Comparison of ENCODE assay signal across 33 cellular contexts in the genomic region with DNA sequence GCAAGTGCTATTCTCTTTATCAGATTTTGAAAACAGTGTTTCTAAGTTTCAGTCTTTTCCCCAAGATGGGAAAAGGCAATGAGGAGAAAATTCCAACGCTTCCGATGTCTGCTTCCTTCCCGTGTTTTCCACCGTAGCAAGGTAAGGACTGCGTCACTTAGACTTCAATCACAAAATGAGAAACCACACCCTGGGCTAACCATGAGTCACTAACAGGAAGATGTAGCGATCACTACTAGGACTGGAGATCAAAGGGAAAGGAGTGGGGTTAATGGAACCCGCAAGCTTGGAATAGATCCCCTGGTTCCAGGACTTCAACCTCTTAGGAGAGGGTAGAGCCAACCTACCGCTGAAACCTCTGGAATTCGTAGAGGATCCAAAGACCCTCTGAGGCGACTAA.
"Had no signal": no experiment of that assay in that cellular context is flagged by ENCODE, and none has a peak within 500 bp of the region (broad histone marks: within the 10 kb centered on the region; RNA-seq: fewer than 3 reads in every experiment).

No MANE protein-coding gene starts in this region.

- H3K36me3 Mint-ChIP-seq: activated naive CD4-positive, alpha-beta T cell treated with anti-CD3 and anti-CD28 coated beads, Interleukin-2, amount 50 U/mL, for 24 hours; activated naive CD8-positive, alpha-beta T cell treated with anti-CD3 and anti-CD28 coated beads, Interleukin-2, amount 10 ng/mL, durations not matched to agents 7 days and 5 days had no signal

- H3K27me3 ChIP-seq: ascending aorta, cardiac muscle cell, colonic mucosa, Peyer's patch had no signal

- H3K4me1 Mint-ChIP-seq: activated CD4-positive, alpha-beta T cell treated with anti-CD3 and anti-CD28 coated beads, Interleukin-2, amount 10 ng/mL, durations not matched to agents 24 days and 14 days; activated naive CD4-positive, alpha-beta T cell treated with anti-CD3 and anti-CD28 coated beads, Interleukin-2, amount 50 U/mL, for 24 hours; activated naive CD8-positive, alpha-beta T cell treated with anti-CD3 and anti-CD28 coated beads, Interleukin-2, amount 10 ng/mL, durations not matched to agents 7 days and 5 days; activated T-helper 17 cell treated with anti-CD3 and anti-CD28 coated beads, Interleukin-2, amount 50 U/mL, for 72 hours; central memory CD8-positive, alpha-beta T cell had no signal

- H3K27ac ChIP-seq: ascending aorta, cardiac muscle cell, colonic mucosa, Peyer's patch, RWPE1 had no signal

- H3K27ac Mint-ChIP-seq: activated CD4-positive, alpha-beta T cell treated with anti-CD3 and anti-CD28 coated beads, Interleukin-2, amount 10 ng/mL, durations not matched to agents 24 days and 14 days; activated CD8-positive, alpha-beta T cell treated with anti-CD3 and anti-CD28 coated beads for 36 hours; activated naive CD4-positive, alpha-beta T cell treated with anti-CD3 and anti-CD28 coated beads, Interleukin-2, amount 50 U/mL, for 24 hours; activated naive CD8-positive, alpha-beta T cell treated with anti-CD3 and anti-CD28 coated beads, Interleukin-2, amount 10 ng/mL, durations not matched to agents 7 days and 5 days; activated T-cell treated with anti-CD3 and anti-CD28 coated beads, Interleukin-2, amount 50 U/mL, for 72 hours; activated T-helper 17 cell treated with anti-CD3 and anti-CD28 coated beads, Interleukin-2, amount 50 U/mL, for 72 hours had no signal

- H3K4me3 Mint-ChIP-seq: activated CD4-positive, alpha-beta T cell treated with anti-CD3 and anti-CD28 coated beads, Interleukin-2, amount 10 ng/mL, durations not matched to agents 24 days and 14 days; activated CD8-positive, alpha-beta T cell treated with anti-CD3 and anti-CD28 coated beads for 36 hours; activated naive CD4-positive, alpha-beta T cell treated with anti-CD3 and anti-CD28 coated beads, Interleukin-2, amount 50 U/mL, for 24 hours; activated naive CD8-positive, alpha-beta T cell treated with anti-CD3 and anti-CD28 coated beads, Interleukin-2, amount 10 ng/mL, durations not matched to agents 7 days and 5 days; activated T-cell treated with anti-CD3 and anti-CD28 coated beads, Interleukin-2, amount 50 U/mL, for 72 hours; activated T-helper 17 cell treated with anti-CD3 and anti-CD28 coated beads, Interleukin-2, amount 50 U/mL, for 72 hours; central memory CD8-positive, alpha-beta T cell had no signal

- ATAC-seq: activated CD8-positive, alpha-beta T cell treated with anti-CD3 and anti-CD28 coated beads for 36 hours; activated T-cell treated with anti-CD3 and anti-CD28 coated beads, Interleukin-2, amount 50 U/mL, for 72 hours; activated T-helper 17 cell treated with anti-CD3 and anti-CD28 coated beads, Interleukin-2, amount 50 U/mL, for 72 hours; PC-3; Right ventricle myocardium inferior; SK-N-SH treated with all-trans-retinoic acid at 6 μM for 48 hours had no signal

- H3K4me1 ChIP-seq: ascending aorta, colonic mucosa, Peyer's patch had no signal

- DNase-seq: activated CD4-positive, alpha-beta T cell treated with anti-CD3 and anti-CD28 coated beads, Interleukin-2, amount 10 ng/mL, durations not matched to agents 24 days and 14 days; activated CD4-positive, alpha-beta T cell treated with anti-CD3 and anti-CD28 coated beads, Interleukin-2, amount 50 U/mL, for 4 hours; activated CD8-positive, alpha-beta T cell treated with anti-CD3 and anti-CD28 coated beads for 36 hours; activated effector memory CD4-positive, alpha-beta T cell treated with anti-CD3 and anti-CD28 coated beads, Interleukin-2, amount 50 U/mL, for 16 hours; activated naive CD4-positive, alpha-beta T cell; activated naive CD8-positive, alpha-beta T cell treated with anti-CD3 and anti-CD28 coated beads, Interleukin-2, amount 10 ng/mL, durations not matched to agents 7 days and 5 days; activated T-cell treated with anti-CD3 and anti-CD28 coated beads, Interleukin-2, amount 50 U/mL, for 1 hour; activated T-cell treated with anti-CD3 and anti-CD28 coated beads, Interleukin-2, amount 50 U/mL, for 72 hours; amygdala; colonic mucosa; NCI-H1048; NCI-H1105 treated with DMSO at 0.1 percent for 48 hours; NCI-H1436; NCI-H1694; NCI-H1930; NCI-H345; NCI-H526; NCI-H748 treated with DMSO at 0.1 percent for 48 hours; NK-92 treated with Interleukin-12 subunit alpha and Interleukin-12 subunit beta, amount 100 ng/mL, for 24 hours; PC-3; Peyer's patch; SIG-M5; T-helper 1 cell; T-helper 2 cell; T-helper 9 cell had no signal

- H3K36me3 ChIP-seq: ascending aorta, cardiac muscle cell, colonic mucosa, Peyer's patch had no signal

- H3K4me3 ChIP-seq: ascending aorta, cardiac muscle cell, colonic mucosa, Peyer's patch had no signal

- H3K27me3 Mint-ChIP-seq: activated CD4-positive, alpha-beta T cell treated with anti-CD3 and anti-CD28 coated beads, Interleukin-2, amount 10 ng/mL, durations not matched to agents 24 days and 14 days; activated CD8-positive, alpha-beta T cell treated with anti-CD3 and anti-CD28 coated beads for 36 hours; activated naive CD4-positive, alpha-beta T cell treated with anti-CD3 and anti-CD28 coated beads, Interleukin-2, amount 50 U/mL, for 24 hours; activated naive CD8-positive, alpha-beta T cell treated with anti-CD3 and anti-CD28 coated beads, Interleukin-2, amount 10 ng/mL, durations not matched to agents 7 days and 5 days; activated T-helper 17 cell treated with anti-CD3 and anti-CD28 coated beads, Interleukin-2, amount 50 U/mL, for 72 hours; central memory CD8-positive, alpha-beta T cell had no signal

- H3K9me3 ChIP-seq: colonic mucosa had no signal
